In the genomic region with DNA sequence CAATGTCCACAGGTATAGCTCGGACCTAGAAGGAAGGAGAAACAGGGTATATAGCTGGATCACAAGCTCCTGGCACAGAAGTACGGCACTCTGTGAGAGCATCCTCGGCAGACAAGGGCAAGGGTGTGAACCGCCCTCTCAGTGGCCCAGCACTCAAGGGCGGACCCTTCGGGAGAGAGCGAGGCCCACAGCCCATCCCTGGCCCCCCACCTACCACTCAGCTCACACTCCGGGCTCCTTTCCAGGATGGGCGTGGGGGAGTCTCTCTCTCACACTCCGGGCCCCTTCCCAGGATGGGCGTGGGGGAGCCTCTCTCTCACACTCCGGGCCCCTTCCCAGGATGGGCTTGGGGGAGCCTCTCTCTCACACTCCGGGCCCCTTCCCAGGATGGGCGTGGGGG, we compare ENCODE assay signal across 16 cellular contexts. TPM values are rescaled to one million over a fixed set of nuclear protein-coding genes. Genes with fewer than 3 reads are reported as not detected.
DNase-seq lines count a peak whose midpoint lies in the region; ATAC-seq, FAIRE-seq and TF ChIP-seq lines count a peak whose summit lies in the region.
"Had no signal": no experiment of that assay in that cellular context is flagged by ENCODE, and none has a peak within 500 bp of the region (broad histone marks: within the 10 kb centered on the region; RNA-seq: fewer than 3 reads in every experiment).

No MANE protein-coding gene starts in this region.

- peaks cover 6 to 80% of the 10 kb centered on the region in 2 experiments for H3K36me3 ChIP-seq in SK-N-SH (replicated peaks in 1 of 2; ENCODE audit: control insufficient read depth in 1 of 2, insufficient read depth in 2 of 2, low read length in 1 of 2)
- H3K36me3 ChIP-seq in H7 (replicated peaks; ENCODE audit: control insufficient read depth, insufficient read depth, low read length) = peaks cover 9% of the 10 kb centered on the region
- peaks cover 20 to 22% of the 10 kb centered on the region in 2 donors for H3K36me3 ChIP-seq in kidney (ENCODE audit: control insufficient read depth in 1 of 2, insufficient read depth in 2 of 2, low read length in 2 of 2)
- peaks cover 2 to 98% (median 68%) of the 10 kb centered on the region in 6 donors for H3K36me3 ChIP-seq in spleen

- WGBS in SK-N-SH (ENCODE audit: low lambda C conversion rate) = 88% methylated on average over 4 of the region's 14 CpGs
- 89 to 100% (median 93%) methylated on average over 8 to 14 of the region's 14 CpGs for WGBS in spleen, 5 donors

- no peak for ATAC-seq in SK-N-SH treated with all-trans-retinoic acid at 6 μM for 48 hours
- ATAC-seq in GM21528 (IDR thresholded peaks at IDR 0.05; ENCODE audit: low FRiP score, unreplicated experiment) = no peak
- ATAC-seq: A549 had no signal

- no peaks in the 10 kb centered on the region for H3K4me1 ChIP-seq in SK-N-SH (ENCODE audit: control insufficient read depth in 1 of 2, insufficient read depth in 2 of 2, low read depth in 1 of 2, low read length in 1 of 2)
- H3K4me1 ChIP-seq in kidney (ENCODE audit: control insufficient read depth in 1 of 2, insufficient read depth in 1 of 2, low read depth in 1 of 2, low read length in 2 of 2) = peaks cover 0 to 2% of the 10 kb centered on the region in 2 donors
- H3K4me1 ChIP-seq in spleen = peaks cover 0 to 10% (median 0%) of the 10 kb centered on the region in 6 donors
- H3K4me1 ChIP-seq: A549 had no signal

- TF ChIP-seq RAD21 in SK-N-SH (IDR thresholded peaks at IDR 0.05; ENCODE audit: low read length) = no peak

- no peaks in the 10 kb centered on the region for H3K9me2 ChIP-seq in SK-N-SH

- TF ChIP-seq CTCF in SK-N-SH (IDR thresholded peaks at IDR 0.05) (no peak), kidney (IDR thresholded peaks at IDR 0.05; ENCODE audit: borderline replicate concordance, extremely low read depth, insufficient read depth) (no peak), spleen (IDR thresholded peaks at IDR 0.05 in 8 of 11, conservative IDR thresholded peaks at IDR 0.05 in 3 of 11) (no peak)

- H3K4me2 ChIP-seq in SK-N-SH = no peak overlapping the region
- H3K4me2 ChIP-seq: A549 had no signal

- TF ChIP-seq POLR2A in spleen (IDR thresholded peaks at IDR 0.05) = no peak
- TF ChIP-seq POLR2A in H54 (IDR thresholded peaks at IDR 0.05; ENCODE audit: low read depth, low read length) = no peak

- no peaks in the 10 kb centered on the region for H4K20me1 ChIP-seq in SK-N-SH (ENCODE audit: insufficient read depth)

- H3K4me3 ChIP-seq in SK-N-SH (ENCODE audit: low read depth in 2 of 2, low read length in 1 of 2) = no peak overlapping the region
- no peak overlapping the region for H3K4me3 ChIP-seq in H7 (ENCODE audit: insufficient read depth, low read depth, low read length)
- H3K4me3 ChIP-seq in kidney (ENCODE audit: low read length in 2 of 2) = no peak overlapping the region
- H3K4me3 ChIP-seq in spleen = no peak overlapping the region
- H3K4me3 ChIP-seq: A549 had no signal

- CTCF ChIA-PET in SK-N-SH (lab: Yijun Ruan, JAX) = interaction anchor here (0.9 to 1.6 kb wide), 4 partner anchors 10 to 84 kb away, joined by 3 to 6 read pairs (median 4); no protein-coding TSS in a partner anchor

- H2AFZ ChIP-seq in SK-N-SH (ENCODE audit: low read depth) = no peak overlapping the region

- no peak overlapping the region for H3K27ac ChIP-seq in SK-N-SH (ENCODE audit: low read depth in 2 of 2, low read length in 1 of 2)
- no peak overlapping the region for H3K27ac ChIP-seq in kidney (ENCODE audit: low read depth in 2 of 2, low read length in 2 of 2)
- no peak overlapping the region for H3K27ac ChIP-seq in spleen
- H3K27ac ChIP-seq: 22Rv1, A549, C4-2B had no signal

- POLR2A ChIA-PET in SK-N-SH (lab: Yijun Ruan, JAX) = no interaction called here

- H3K27me3 ChIP-seq in SK-N-SH (ENCODE audit: insufficient read depth) (no peaks in the 10 kb centered on the region), H7 (ENCODE audit: control insufficient read depth, insufficient read depth, low read length) (no peaks in the 10 kb centered on the region), spleen (replicated peaks in 1 of 7) (no peaks in the 10 kb centered on the region)

- no peak for TF ChIP-seq EP300 in SK-N-SH (IDR thresholded peaks at IDR 0.05; ENCODE audit: borderline replicate concordance in 1 of 2, low read depth in 1 of 2, low read length in 1 of 2)

- H3K9ac ChIP-seq in SK-N-SH (no peak overlapping the region), kidney (ENCODE audit: low read length in 2 of 2) (no peak overlapping the region)

- H3F3A ChIP-seq in SK-N-SH (replicated peaks; ENCODE audit: insufficient read depth) = no peaks in the 10 kb centered on the region

- intact Hi-C loops in kidney (cut with DNase I) (no loop called here), spleen (cut with DNase I; ENCODE audit: low total_unique reads) (no loop called here)

- no peak for FAIRE-seq in kidney (lab: Jason Lieb, UNC)
- no peak for FAIRE-seq in H54 (lab: Jason Lieb, UNC)
- FAIRE-seq: A549, H1 had no signal

- H3K79me2 ChIP-seq in SK-N-SH (ENCODE audit: insufficient read depth) = no peaks in the 10 kb centered on the region

- H3K9me3 ChIP-seq in SK-N-SH (no peaks in the 10 kb centered on the region), kidney (ENCODE audit: control insufficient read depth in 1 of 2, low read length in 2 of 2) (no peaks in the 10 kb centered on the region), spleen (no peaks in the 10 kb centered on the region)
- H3K9me3 ChIP-seq: A549 had no signal

- peak; percentile 14 for DNase-seq in SK-N-SH
- DNase-seq in H7 = peak; percentile 42
- DNase-seq in kidney = peak; percentile 34
- peak; percentile 51 for DNase-seq in spleen
- no peak for DNase-seq in H54 (ENCODE audit: insufficient read length, low spot score)
- DNase-seq: AML-193; CD4-positive, alpha-beta T cell; DMS79 treated with DMSO at 0.1 percent for 48 hours; GF-D8; HCEC 1CT had no signal

TF ChIP-seq in SK-N-SH, 30 proteins besides CTCF, POLR2A, EP300 and RAD21 (continues in another document):
- TF ChIP-seq RFX5 (IDR thresholded peaks at IDR 0.05; ENCODE audit: low read length) = no peak
- TF ChIP-seq EZH2phosphoT487 (IDR thresholded peaks at IDR 0.05; ENCODE audit: borderline replicate concordance, low read depth) = no peak
- no peak for TF ChIP-seq JUND (IDR thresholded peaks at IDR 0.05)
- no peak for TF ChIP-seq YY1 (IDR thresholded peaks at IDR 0.05; ENCODE audit: low read depth)
- no peak for TF ChIP-seq NFIC (IDR thresholded peaks at IDR 0.05; ENCODE audit: borderline replicate concordance)
- no peak for TF ChIP-seq RCOR1 (IDR thresholded peaks at IDR 0.05; ENCODE audit: low read length)

TF ChIP-seq in SK-N-SH treated with all-trans-retinoic acid at 6 μM for 48 hours, 23 proteins besides CTCF, POLR2A, EP300 and RAD21 (continues in another document):
- TF ChIP-seq, protein P1, sequence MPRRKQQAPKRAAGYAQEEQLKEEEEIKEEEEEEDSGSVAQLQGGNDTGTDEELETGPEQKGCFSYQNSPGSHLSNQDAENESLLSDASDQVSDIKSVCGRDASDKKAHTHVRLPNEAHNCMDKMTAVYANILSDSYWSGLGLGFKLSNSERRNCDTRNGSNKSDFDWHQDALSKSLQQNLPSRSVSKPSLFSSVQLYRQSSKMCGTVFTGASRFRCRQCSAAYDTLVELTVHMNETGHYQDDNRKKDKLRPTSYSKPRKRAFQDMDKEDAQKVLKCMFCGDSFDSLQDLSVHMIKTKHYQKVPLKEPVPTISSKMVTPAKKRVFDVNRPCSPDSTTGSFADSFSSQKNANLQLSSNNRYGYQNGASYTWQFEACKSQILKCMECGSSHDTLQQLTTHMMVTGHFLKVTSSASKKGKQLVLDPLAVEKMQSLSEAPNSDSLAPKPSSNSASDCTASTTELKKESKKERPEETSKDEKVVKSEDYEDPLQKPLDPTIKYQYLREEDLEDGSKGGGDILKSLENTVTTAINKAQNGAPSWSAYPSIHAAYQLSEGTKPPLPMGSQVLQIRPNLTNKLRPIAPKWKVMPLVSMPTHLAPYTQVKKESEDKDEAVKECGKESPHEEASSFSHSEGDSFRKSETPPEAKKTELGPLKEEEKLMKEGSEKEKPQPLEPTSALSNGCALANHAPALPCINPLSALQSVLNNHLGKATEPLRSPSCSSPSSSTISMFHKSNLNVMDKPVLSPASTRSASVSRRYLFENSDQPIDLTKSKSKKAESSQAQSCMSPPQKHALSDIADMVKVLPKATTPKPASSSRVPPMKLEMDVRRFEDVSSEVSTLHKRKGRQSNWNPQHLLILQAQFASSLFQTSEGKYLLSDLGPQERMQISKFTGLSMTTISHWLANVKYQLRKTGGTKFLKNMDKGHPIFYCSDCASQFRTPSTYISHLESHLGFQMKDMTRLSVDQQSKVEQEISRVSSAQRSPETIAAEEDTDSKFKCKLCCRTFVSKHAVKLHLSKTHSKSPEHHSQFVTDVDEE (CRISPR knock-in tag; IDR thresholded peaks at IDR 0.05) = no peak
- no peak for TF ChIP-seq CSDC2 (CRISPR knock-in tag; IDR thresholded peaks at IDR 0.05)
- no peak for TF ChIP-seq ZNF70 (CRISPR knock-in tag; IDR thresholded peaks at IDR 0.05)
- no peak for TF ChIP-seq TCF4 (CRISPR knock-in tag; IDR thresholded peaks at IDR 0.05; ENCODE audit: borderline replicate concordance)
- TF ChIP-seq SNAI2 (CRISPR knock-in tag; IDR thresholded peaks at IDR 0.05) = no peak
- no peak for TF ChIP-seq ZFP30 (CRISPR knock-in tag; IDR thresholded peaks at IDR 0.05)
- no peak for TF ChIP-seq BACH2 (CRISPR knock-in tag; IDR thresholded peaks at IDR 0.05; ENCODE audit: borderline replicate concordance)

RNA-seq across cellular contexts. Expression of a gene that starts 12.9 kb away (rescaled TPM):
- polyA plus RNA-seq in SK-N-SH (2012; rRNA removed) (32.8 and 34.9 TPM in 2 replicates), kidney (ENCODE audit: insufficient read depth, low read depth, low replicate concordance) (25.3 TPM), spleen (100 to 1,000 TPM in 1 of 3 donors, 10 to 100 TPM in 2; 34.9 to 107 (median 58.7) TPM)
- 12.4 and 13.7 TPM in 2 replicates for polyA plus RNA-seq in SK-N-SH (2012; cell fraction: cytosol; rRNA removed)
- polyA plus RNA-seq in SK-N-SH (2012; cell fraction: nucleus; rRNA removed) = 283 and 329 TPM in 2 replicates
- 34.7 and 56.2 TPM in 2 replicates for total RNA-seq in H7 (2014; rRNA removed; shearing (Covaris generic))
- total RNA-seq in kidney (36.6 TPM), spleen (10 to 100 TPM; 46.2 to 88.4 (median 48.0) TPM)

RNA-seq across cellular contexts. Expression of a gene that starts 36.2 kb away (rescaled TPM):
- polyA plus RNA-seq in SK-N-SH (2012; rRNA removed) = 75.6 and 76.1 TPM in 2 replicates
- polyA plus RNA-seq in SK-N-SH (2012; cell fraction: cytosol; rRNA removed) = 34.7 and 51.3 TPM in 2 replicates
- 214 and 216 TPM in 2 replicates for polyA plus RNA-seq in SK-N-SH (2012; cell fraction: nucleus; rRNA removed)
- 48.1 and 61.2 TPM in 2 replicates for total RNA-seq in H7 (2014; rRNA removed; shearing (Covaris generic))
- 117 TPM for total RNA-seq in kidney
- 49.5 TPM for polyA plus RNA-seq in kidney (ENCODE audit: insufficient read depth, low read depth, low replicate concordance)
- total RNA-seq in spleen = 100 to 1,000 TPM in 6 of 7 donors, 10 to 100 TPM in 1; 98.9 to 140 (median 120) TPM
- 10 to 100 TPM; 29.5 to 67.1 (median 38.0) TPM for polyA plus RNA-seq in spleen

RNA-seq across cellular contexts. Expression of a gene that starts 50.8 kb away (rescaled TPM):
- polyA plus RNA-seq in SK-N-SH (2012; rRNA removed) (181 and 185 TPM in 2 replicates), kidney (ENCODE audit: insufficient read depth, low read depth, low replicate concordance) (309 TPM), spleen (100 to 1,000 TPM; 105 to 185 (median 126) TPM)
- polyA plus RNA-seq in SK-N-SH (2012; cell fraction: cytosol; rRNA removed) = 98.5 and 121 TPM in 2 replicates
- polyA plus RNA-seq in SK-N-SH (2012; cell fraction: nucleus; rRNA removed) = 413 and 442 TPM in 2 replicates
- 161 and 184 TPM in 2 replicates for total RNA-seq in H7 (2014; rRNA removed; shearing (Covaris generic))
- total RNA-seq in kidney (249 TPM), spleen (100 to 1,000 TPM; 241 to 328 (median 311) TPM)
